In the genomic region with DNA sequence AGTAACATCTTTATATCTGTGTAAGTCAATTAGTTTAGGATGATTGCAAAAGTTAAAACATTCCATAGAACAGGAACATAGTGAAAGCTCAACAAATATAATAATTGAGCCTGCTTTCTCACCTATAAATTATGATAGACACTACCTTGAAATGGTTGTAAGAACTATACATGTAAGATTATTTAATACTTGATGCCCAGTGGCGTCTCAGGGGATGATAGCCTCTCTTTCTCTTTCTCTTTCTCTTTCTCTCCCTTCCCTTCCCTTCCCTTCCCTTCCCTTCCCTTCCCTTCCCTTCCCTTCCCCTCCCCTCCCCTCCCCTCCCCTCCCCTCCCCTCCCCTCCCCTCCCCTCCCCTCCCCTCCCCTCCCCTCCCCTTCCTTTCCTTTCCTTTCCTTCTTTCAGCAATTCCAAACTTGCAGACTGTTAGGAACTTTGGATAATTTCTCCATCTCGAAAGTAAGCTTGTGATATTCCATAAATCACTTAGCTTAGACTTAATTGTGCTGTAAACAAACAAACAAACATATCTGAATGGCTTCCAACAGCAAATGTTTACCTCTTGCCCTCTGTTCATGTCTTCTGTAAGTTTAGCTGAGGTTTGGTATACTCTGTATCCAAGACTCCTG, we compare ENCODE assay signal across 1 cellular context.
TF ChIP-seq lines count a peak whose summit lies in the region.

No MANE protein-coding gene starts in this region.

TF ChIP-seq in GM23338, 12 proteins besides CTCF, POLR2A, EP300 and RAD21 (continued from another document):
- TF ChIP-seq, protein P1, sequence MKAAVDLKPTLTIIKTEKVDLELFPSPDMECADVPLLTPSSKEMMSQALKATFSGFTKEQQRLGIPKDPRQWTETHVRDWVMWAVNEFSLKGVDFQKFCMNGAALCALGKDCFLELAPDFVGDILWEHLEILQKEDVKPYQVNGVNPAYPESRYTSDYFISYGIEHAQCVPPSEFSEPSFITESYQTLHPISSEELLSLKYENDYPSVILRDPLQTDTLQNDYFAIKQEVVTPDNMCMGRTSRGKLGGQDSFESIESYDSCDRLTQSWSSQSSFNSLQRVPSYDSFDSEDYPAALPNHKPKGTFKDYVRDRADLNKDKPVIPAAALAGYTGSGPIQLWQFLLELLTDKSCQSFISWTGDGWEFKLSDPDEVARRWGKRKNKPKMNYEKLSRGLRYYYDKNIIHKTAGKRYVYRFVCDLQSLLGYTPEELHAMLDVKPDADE (IDR thresholded peaks at IDR 0.05), result no peak
- TF ChIP-seq JUNB (IDR thresholded peaks at IDR 0.05; ENCODE audit: unreplicated experiment), result no peak
- TF ChIP-seq NANOG (IDR thresholded peaks at IDR 0.05; ENCODE audit: borderline replicate concordance), result no peak
- no peak for TF ChIP-seq EZH2phosphoT487 (IDR thresholded peaks at IDR 0.05; ENCODE audit: unreplicated experiment)
- TF ChIP-seq ZNF331 (CRISPR knock-in tag; IDR thresholded peaks at IDR 0.05; ENCODE audit: low read depth), result no peak
TF ChIP-seq in GM23338: peak in this region for 0.
